8 cellular contexts compared by ENCODE assay signal in the genomic region with DNA sequence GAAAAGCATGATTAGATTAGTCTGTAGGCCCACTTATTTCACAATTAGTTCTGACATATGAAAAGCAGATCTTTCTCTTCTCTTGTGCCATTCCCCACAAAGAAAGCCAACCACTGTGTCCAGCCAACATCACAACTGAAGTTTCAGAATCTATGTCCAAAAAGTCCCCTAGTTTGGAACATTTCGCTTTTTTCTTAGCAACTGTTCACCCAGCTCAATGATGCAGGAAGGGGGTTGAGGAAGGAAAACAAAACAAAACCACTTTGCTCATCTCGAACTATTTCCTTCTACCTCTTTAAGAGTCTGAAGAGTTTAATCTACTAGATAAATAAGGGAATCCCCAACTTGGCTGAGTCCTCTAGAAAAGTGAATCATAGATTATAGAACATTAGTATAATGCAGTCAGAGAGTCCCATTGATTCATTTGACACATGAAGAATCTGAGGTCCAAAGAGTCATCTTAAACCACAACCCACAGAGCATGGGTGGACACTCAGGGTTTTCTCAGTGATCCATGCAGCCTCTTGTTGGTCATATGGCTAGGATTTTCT.
DNase-seq lines count a peak whose midpoint lies in the region; ATAC-seq and TF ChIP-seq lines count a peak whose summit lies in the region.

No MANE protein-coding gene starts in this region.

- peak overlapping the region; percentile 39 for H3K4me3 Mint-ChIP-seq in activated B cell treated with CpG ODN at 0.5 μM for 24 hours
- H3K4me3 Mint-ChIP-seq in WTC11: no peak overlapping the region

- H3K9me3 Mint-ChIP-seq in activated B cell treated with CpG ODN at 0.5 μM for 24 hours (no peaks in the 10 kb centered on the region), WTC11 (no peaks in the 10 kb centered on the region)

- intact Hi-C loops in activated B cell treated with CpG ODN at 0.5 μM for 24 hours (cut with micrococcal nuclease): loop anchor here (1.0 to 10.0 kb wide), 13 partner anchors 9 to 1310 kb away; a partner anchor contains a TSS

- ATAC-seq in GM19035 (IDR thresholded peaks at IDR 0.05; ENCODE audit: unreplicated experiment) (peak; percentile 51), HG03135 (IDR thresholded peaks at IDR 0.05; ENCODE audit: unreplicated experiment) (peak; percentile 46), activated B cell treated with CpG ODN at 0.5 μM for 24 hours (ENCODE audit: low read depth) (peak; percentile 79), WTC11 (no peak)

- no peaks in the 10 kb centered on the region for H3K27me3 Mint-ChIP-seq in activated B cell treated with CpG ODN at 0.5 μM for 24 hours
- no peaks in the 10 kb centered on the region for H3K27me3 Mint-ChIP-seq in WTC11 (ENCODE audit: low read depth)

- no peak for TF ChIP-seq CTCF in AG09319 (IDR thresholded peaks at IDR 0.05; ENCODE audit: low read depth, low read length)
- TF ChIP-seq CTCF in activated B cell treated with CpG ODN at 0.5 μM for 24 hours (IDR thresholded peaks at IDR 0.05): no peak
- no peak for TF ChIP-seq CTCF in WTC11 (IDR thresholded peaks at IDR 0.05)

- H3K4me1 Mint-ChIP-seq in activated B cell treated with CpG ODN at 0.5 μM for 24 hours: peaks cover 94% of the 10 kb centered on the region
- H3K4me1 Mint-ChIP-seq in WTC11: 0 out of 2 replicates have a peak, but pooled peaks cover 3% of the 10 kb centered on the region

- CTCF ChIA-PET in activated B cell treated with CpG ODN at 0.5 μM for 24 hours (lab: Charles Lee): interaction anchor here (0.7 to 16.8 kb wide), 10 partner anchors 23 to 122 kb away, joined by 3 to 182 read pairs (median 6); no protein-coding TSS in a partner anchor
- CTCF ChIA-PET in WTC11 (lab: Charles Lee): interaction anchor here (0.8 to 1.7 kb wide), 5 partner anchors 57 to 99 kb away, joined by 3 to 10 read pairs (median 4); no protein-coding TSS in a partner anchor

- POLR2A ChIA-PET in activated B cell treated with CpG ODN at 0.5 μM for 24 hours (lab: Charles Lee) (interaction anchor here (0.7 to 16.7 kb wide), 22 partner anchors 8 to 123 kb away, joined by 3 to 279 read pairs (median 4); no protein-coding TSS in a partner anchor), WTC11 (lab: Charles Lee) (no interaction called here)

- peak overlapping the region; percentile 93 for H3K27ac Mint-ChIP-seq in activated B cell treated with CpG ODN at 0.5 μM for 24 hours
- H3K27ac Mint-ChIP-seq in WTC11: no peak overlapping the region

- DNase-seq in AG09319 (ENCODE audit: extremely low read depth, low read depth): peak; percentile 71
- DNase-seq in activated B cell treated with CpG ODN at 0.5 μM for 24 hours: no peak
- peak; percentile 65 for DNase-seq in globus pallidus (ENCODE audit: low spot score)
- no peak for DNase-seq in substantia nigra (lab: John Stamatoyannopoulos, UW)
- no peak for DNase-seq in WTC11 (ENCODE audit: low spot score)
- no peak for DNase-seq in T1000 (lab: John Stamatoyannopoulos, UW)

- peak overlapping the region; percentile 35 for H3K27ac ChIP-seq in substantia nigra (ENCODE audit: low read depth, low read length, poor library complexity, severe bottlenecking)

- H3K36me3 Mint-ChIP-seq in activated B cell treated with CpG ODN at 0.5 μM for 24 hours (ENCODE audit: low read depth): peaks cover 36% of the 10 kb centered on the region
- peaks cover 26% of the 10 kb centered on the region for H3K36me3 Mint-ChIP-seq in WTC11

TF ChIP-seq in WTC11, 78 proteins besides CTCF, POLR2A, EP300 and RAD21:
- TF ChIP-seq ELF4 (CRISPR knock-in tag; IDR thresholded peaks at IDR 0.05; ENCODE audit: low read depth) (no peak), KAT7 (CRISPR knock-in tag; IDR thresholded peaks at IDR 0.05; ENCODE audit: borderline replicate concordance) (no peak), NR2C2 (CRISPR knock-in tag; IDR thresholded peaks at IDR 0.05) (no peak), TEAD4 (CRISPR knock-in tag; IDR thresholded peaks at IDR 0.05) (no peak), NFATC4 (CRISPR knock-in tag; IDR thresholded peaks at IDR 0.05) (no peak), NR3C1 (CRISPR knock-in tag; conservative IDR thresholded peaks at IDR 0.05; ENCODE audit: low read depth) (no peak), ZNF396 (CRISPR knock-in tag; IDR thresholded peaks at IDR 0.05; ENCODE audit: borderline replicate concordance) (no peak), ZNF219 (CRISPR knock-in tag; IDR thresholded peaks at IDR 0.05; ENCODE audit: borderline replicate concordance) (no peak), NFYB (CRISPR knock-in tag; conservative IDR thresholded peaks at IDR 0.05; ENCODE audit: low read depth) (no peak), NR1H2 (CRISPR knock-in tag; IDR thresholded peaks at IDR 0.05) (no peak), GABPB1 (CRISPR knock-in tag; IDR thresholded peaks at IDR 0.05) (no peak)
- TF ChIP-seq, protein P1, sequence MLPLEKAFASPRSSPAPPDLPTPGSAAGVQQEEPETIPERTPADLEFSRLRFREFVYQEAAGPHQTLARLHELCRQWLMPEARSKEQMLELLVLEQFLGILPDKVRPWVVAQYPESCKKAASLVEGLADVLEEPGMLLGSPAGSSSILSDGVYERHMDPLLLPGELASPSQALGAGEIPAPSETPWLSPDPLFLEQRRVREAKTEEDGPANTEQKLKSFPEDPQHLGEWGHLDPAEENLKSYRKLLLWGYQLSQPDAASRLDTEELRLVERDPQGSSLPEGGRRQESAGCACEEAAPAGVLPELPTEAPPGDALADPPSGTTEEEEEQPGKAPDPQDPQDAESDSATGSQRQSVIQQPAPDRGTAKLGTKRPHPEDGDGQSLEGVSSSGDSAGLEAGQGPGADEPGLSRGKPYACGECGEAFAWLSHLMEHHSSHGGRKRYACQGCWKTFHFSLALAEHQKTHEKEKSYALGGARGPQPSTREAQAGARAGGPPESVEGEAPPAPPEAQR (CRISPR knock-in tag; IDR thresholded peaks at IDR 0.05): no peak
- TF ChIP-seq, protein P2, sequence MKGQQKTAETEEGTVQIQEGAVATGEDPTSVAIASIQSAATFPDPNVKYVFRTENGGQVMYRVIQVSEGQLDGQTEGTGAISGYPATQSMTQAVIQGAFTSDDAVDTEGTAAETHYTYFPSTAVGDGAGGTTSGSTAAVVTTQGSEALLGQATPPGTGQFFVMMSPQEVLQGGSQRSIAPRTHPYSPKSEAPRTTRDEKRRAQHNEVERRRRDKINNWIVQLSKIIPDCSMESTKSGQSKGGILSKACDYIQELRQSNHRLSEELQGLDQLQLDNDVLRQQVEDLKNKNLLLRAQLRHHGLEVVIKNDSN (CRISPR knock-in tag; IDR thresholded peaks at IDR 0.05): no peak

Comparison
In these comparisons a context has a peak if more than half of its experiments do, and no peak if none do; other contexts are left out.
1. DNase-seq: peak in AG09319 (single experiment) and globus pallidus (single experiment); none in activated B cell treated with CpG ODN at 0.5 μM for 24 hours (single experiment), substantia nigra (0 of 49), WTC11 (single experiment) and T1000 (single experiment).